ENCODE assay signal across 8 cellular contexts in the genomic region with DNA sequence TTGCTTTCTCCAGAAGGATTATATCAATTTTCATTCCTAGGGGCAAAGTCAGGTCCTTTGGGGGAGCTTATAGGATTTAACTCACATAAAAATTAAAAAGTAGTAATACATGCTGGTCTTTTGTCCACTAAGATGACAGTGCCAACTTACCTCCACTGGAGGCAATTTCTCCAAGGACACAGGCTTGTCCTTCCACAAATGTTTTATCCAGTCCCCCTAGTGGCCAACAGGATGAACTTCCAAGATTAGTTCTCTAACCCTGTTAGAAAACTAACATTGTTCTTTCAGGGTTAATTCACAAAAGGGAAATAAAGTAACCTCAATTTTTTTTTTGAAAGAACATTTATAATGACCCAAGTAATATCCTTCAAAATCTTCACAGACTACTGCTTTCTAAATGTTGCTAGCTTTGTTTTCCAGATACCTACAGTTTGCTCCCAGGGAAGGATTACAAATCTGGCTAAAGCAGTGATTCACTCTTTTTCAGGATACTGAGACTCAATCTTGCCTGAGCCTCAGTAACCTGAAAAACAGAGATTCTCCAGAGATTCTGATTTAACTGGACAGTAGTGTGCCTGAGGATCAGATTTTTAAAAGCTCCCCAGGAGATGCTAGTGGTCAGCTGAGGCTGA. TPM values are rescaled to one million over a fixed set of nuclear protein-coding genes. Genes with fewer than 3 reads are reported as not detected.
DNase-seq lines count a peak whose midpoint lies in the region; ATAC-seq, FAIRE-seq and TF ChIP-seq lines count a peak whose summit lies in the region.

No MANE protein-coding gene starts in this region.

- no peak overlapping the region for H3K27ac ChIP-seq in spleen

- peaks cover 0 to 27% (median 4%) of the 10 kb centered on the region in 6 donors for H3K4me1 ChIP-seq in spleen

- no peaks in the 10 kb centered on the region for H3K9me3 ChIP-seq in spleen

- H3K36me3 ChIP-seq in spleen: no peaks in the 10 kb centered on the region

- peak; percentile 86 for FAIRE-seq in H54 (lab: Jason Lieb, UNC)

- TF ChIP-seq CTCF in spleen (IDR thresholded peaks at IDR 0.05 in 8 of 11, conservative IDR thresholded peaks at IDR 0.05 in 3 of 11): peak; percentile 49 to 84 (median 75)

- no peak for ATAC-seq in GM21360 (IDR thresholded peaks at IDR 0.05; ENCODE audit: unreplicated experiment)

- intact Hi-C loops in spleen (cut with DNase I; ENCODE audit: low total_unique reads): no loop called here

- no peak for TF ChIP-seq POLR2A in H54 (IDR thresholded peaks at IDR 0.05; ENCODE audit: low read depth, low read length)
- TF ChIP-seq POLR2A in spleen (IDR thresholded peaks at IDR 0.05): no peak

- no peak overlapping the region for H3K4me3 ChIP-seq in spleen

- peak; percentile 34 for DNase-seq in CMK (ENCODE audit: low read depth)
- peak; percentile 34 for DNase-seq in H54 (ENCODE audit: insufficient read length, low spot score)
- peak; percentile 39 to 75 for DNase-seq in NCI-H526 (lab: John Stamatoyannopoulos, UW)
- peak; percentile 63 for DNase-seq in amniotic epithelial cell (ENCODE audit: low read depth)
- peak; percentile 53 for DNase-seq in hepatic stellate cell (ENCODE audit: low spot score)
- DNase-seq in spleen: no peak
- DNase-seq in globus pallidus (ENCODE audit: low spot score): no peak

- no peaks in the 10 kb centered on the region for H3K27me3 ChIP-seq in spleen (replicated peaks in 1 of 7)

RNA-seq across cellular contexts. Expression of gene UBR2, which starts 31.7 kb away (rescaled TPM):
- 10 to 100 TPM; 41.6 to 51.8 (median 46.1) TPM for total RNA-seq in spleen
- 1 to 10 TPM; 7.4 to 9.9 (median 7.7) TPM for polyA plus RNA-seq in spleen

Comparison
In these comparisons a context has a peak if more than half of its experiments do, and no peak if none do; other contexts are left out.
1. DNase-seq: peak in CMK (single experiment), H54 (single experiment), NCI-H526 (2 of 2), amniotic epithelial cell (single experiment) and hepatic stellate cell (single experiment); none in spleen (single experiment) and globus pallidus (single experiment).